ENCODE assay signal across 18 cellular contexts in the genomic region with DNA sequence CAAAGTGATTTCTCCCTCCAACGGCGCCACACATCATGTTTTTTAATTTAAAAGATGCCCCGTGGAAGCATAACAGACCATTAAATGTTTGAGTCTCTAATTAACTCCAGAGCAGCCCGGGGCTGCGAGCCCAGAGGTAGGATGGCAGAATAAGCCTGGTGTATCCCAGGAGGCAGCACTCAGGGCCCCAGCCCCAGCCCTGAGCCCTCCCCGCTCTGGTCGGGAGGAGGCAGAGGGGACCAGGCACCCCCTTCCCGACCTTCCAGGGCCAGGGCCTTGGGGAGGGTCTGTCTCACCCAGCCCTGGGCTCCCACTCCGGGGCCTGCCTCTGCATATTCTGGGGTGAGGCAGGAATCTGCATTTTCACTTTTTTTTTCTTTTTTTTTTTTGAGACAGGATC.
"Had no signal": no experiment of that assay in that cellular context is flagged by ENCODE, and none has a peak within 500 bp of the region (broad histone marks: within the 10 kb centered on the region; RNA-seq: fewer than 3 reads in every experiment).

No MANE protein-coding gene starts in this region.

- H3K9me3 ChIP-seq: SJSA1 had no signal

- H3K4me3 ChIP-seq: SJSA1 had no signal

- H3K36me3 ChIP-seq: SJSA1 had no signal

- H3K27ac ChIP-seq: HL-60, SJSA1 had no signal

- H3K4me1 ChIP-seq: SJSA1 had no signal

- DNase-seq: KBM-7, NCI-H1092, NCI-H1105 treated with DMSO at 0.1 percent for 48 hours, NCI-H1417 treated with DMSO at 0.1 percent for 48 hours, NCI-H146, NCI-H1694 treated with DMSO at 0.1 percent for 48 hours, NCI-H1930, NCI-H2081, NCI-H2107, NCI-H2227 treated with DMSO at 0.1 percent for 48 hours, NCI-H524, NCI-H69, NCI-H774, Right ventricle myocardium superior, RPMI8226, SIG-M5 had no signal
